1 cellular context compared by ENCODE assay signal in the genomic region with DNA sequence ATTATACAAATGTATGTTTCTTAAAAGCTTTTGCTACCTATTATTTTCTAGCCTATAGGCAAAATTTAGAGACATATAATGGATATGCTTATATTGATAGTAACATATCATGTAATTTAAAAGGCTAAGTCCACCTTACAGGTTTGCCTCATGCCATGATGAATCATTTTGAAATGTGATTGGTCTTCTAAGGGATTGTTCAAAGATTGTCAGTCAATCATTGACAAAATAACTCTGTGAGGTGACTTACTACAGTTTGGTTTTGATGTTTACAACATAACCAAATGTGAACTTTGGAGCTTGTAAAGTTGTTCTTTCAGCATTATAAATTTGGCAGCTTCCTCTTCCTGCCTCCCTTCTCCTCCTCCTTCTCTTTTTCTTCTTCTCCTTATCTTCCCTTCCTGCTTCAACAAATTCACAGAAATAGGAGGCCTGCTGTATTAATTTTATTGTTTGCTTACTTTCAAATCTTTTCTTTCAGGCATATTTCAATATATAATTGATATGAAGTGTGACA.
TF ChIP-seq lines count a peak whose summit lies in the region.

No MANE protein-coding gene starts in this region.

TF ChIP-seq in HepG2, 621 proteins besides CTCF, POLR2A, EP300 and RAD21 (continued from another document and continues in another):
- TF ChIP-seq ASH2L (IDR thresholded peaks at IDR 0.05; ENCODE audit: insufficient read length, low read depth, low read length) (peak; percentile 92), HMGXB4 (CRISPR knock-in tag; IDR thresholded peaks at IDR 0.05; ENCODE audit: borderline replicate concordance in 1 of 2, low read depth in 1 of 2) (0 out of 4 replicates have a peak, but pooled peaks of 1 of the 2 experiments have one; percentile 19), ZNF3 (CRISPR knock-in tag; IDR thresholded peaks at IDR 0.05) (0 out of 2 replicates have a peak, but pooled peaks have one; percentile 47), CREM (IDR thresholded peaks at IDR 0.05) (peak; percentile 67), CREM (CRISPR knock-in tag; IDR thresholded peaks at IDR 0.05) (no peak), ATF2 (CRISPR knock-in tag; IDR thresholded peaks at IDR 0.05) (peak; percentile 31; the same call in 1 of the 2 replicates), HNRNPUL1 (IDR thresholded peaks at IDR 0.05; ENCODE audit: low read depth, low read length) (peak; percentile 98), ZNF580 (CRISPR knock-in tag; IDR thresholded peaks at IDR 0.05; ENCODE audit: borderline replicate concordance, low read depth) (no peak), ETV5 (CRISPR knock-in tag; IDR thresholded peaks at IDR 0.05; ENCODE audit: borderline replicate concordance) (peak; percentile 87; the same call in 1 of the 2 replicates), MAFK (conservative IDR thresholded peaks at IDR 0.05 in 1 of 2, IDR thresholded peaks at IDR 0.05 in 1 of 2; ENCODE audit: low read length in 2 of 2) (peak in 1 of 2 experiments; percentile 14; a peak in 1 of 4 replicates), IRF2 (CRISPR knock-in tag; IDR thresholded peaks at IDR 0.05) (0 out of 2 replicates have a peak, but pooled peaks have one; percentile 32), ZSCAN9 (CRISPR knock-in tag; IDR thresholded peaks at IDR 0.05; ENCODE audit: borderline replicate concordance) (peak; percentile 40; the same call in 1 of the 2 replicates), SPEN (CRISPR knock-in tag; IDR thresholded peaks at IDR 0.05; ENCODE audit: low read depth) (no peak), RNF2 (conservative IDR thresholded peaks at IDR 0.05; ENCODE audit: low read depth) (peak; percentile 61; the same call in 1 of the 2 replicates), SAP130 (CRISPR knock-in tag; IDR thresholded peaks at IDR 0.05; ENCODE audit: low read depth) (peak; percentile 75), NCOA2 (CRISPR knock-in tag; IDR thresholded peaks at IDR 0.05) (peak; percentile 83), ZMYM4 (CRISPR knock-in tag; IDR thresholded peaks at IDR 0.05) (peak; percentile 85; the same call in 1 of the 2 replicates), HNRNPL (IDR thresholded peaks at IDR 0.05; ENCODE audit: low read depth, low read length) (no peak), REST (IDR thresholded peaks at IDR 0.05; ENCODE audit: borderline replicate concordance in 1 of 2, low read depth in 1 of 2, low read length in 2 of 2) (no peak), ZBTB21 (CRISPR knock-in tag; IDR thresholded peaks at IDR 0.05) (0 out of 2 replicates have a peak, but pooled peaks have one; percentile 37), ELF4 (CRISPR knock-in tag; IDR thresholded peaks at IDR 0.05; ENCODE audit: borderline replicate concordance) (peak; percentile 75; the same call in 1 of the 2 replicates), RFX1 (IDR thresholded peaks at IDR 0.05) (no peak), PRPF4 (IDR thresholded peaks at IDR 0.05; ENCODE audit: low read depth, low read length, poor library complexity, severe bottlenecking) (no peak), HMGXB3 (CRISPR knock-in tag; IDR thresholded peaks at IDR 0.05; ENCODE audit: borderline replicate concordance) (peak; percentile 70; the same call in 1 of the 2 replicates), MLXIP (CRISPR knock-in tag; IDR thresholded peaks at IDR 0.05; ENCODE audit: borderline replicate concordance) (no peak), ZNF704 (CRISPR knock-in tag; IDR thresholded peaks at IDR 0.05; ENCODE audit: borderline replicate concordance) (no peak), ELF3 (CRISPR knock-in tag; IDR thresholded peaks at IDR 0.05) (peak; percentile 100), MEF2D (CRISPR knock-in tag; IDR thresholded peaks at IDR 0.05) (0 out of 2 replicates have a peak, but pooled peaks have one; percentile 39), ZNF619 (CRISPR knock-in tag; IDR thresholded peaks at IDR 0.05) (no peak), ZNF652 (CRISPR knock-in tag; IDR thresholded peaks at IDR 0.05; ENCODE audit: borderline replicate concordance, low read depth) (peak; percentile 38; the same call in 1 of the 2 replicates), NFKBIZ (CRISPR knock-in tag; IDR thresholded peaks at IDR 0.05) (0 out of 2 replicates have a peak, but pooled peaks have one; percentile 61), ISL2 (CRISPR knock-in tag; IDR thresholded peaks at IDR 0.05) (peak; percentile 33; the same call in 1 of the 2 replicates)
- TF ChIP-seq, protein P1, sequence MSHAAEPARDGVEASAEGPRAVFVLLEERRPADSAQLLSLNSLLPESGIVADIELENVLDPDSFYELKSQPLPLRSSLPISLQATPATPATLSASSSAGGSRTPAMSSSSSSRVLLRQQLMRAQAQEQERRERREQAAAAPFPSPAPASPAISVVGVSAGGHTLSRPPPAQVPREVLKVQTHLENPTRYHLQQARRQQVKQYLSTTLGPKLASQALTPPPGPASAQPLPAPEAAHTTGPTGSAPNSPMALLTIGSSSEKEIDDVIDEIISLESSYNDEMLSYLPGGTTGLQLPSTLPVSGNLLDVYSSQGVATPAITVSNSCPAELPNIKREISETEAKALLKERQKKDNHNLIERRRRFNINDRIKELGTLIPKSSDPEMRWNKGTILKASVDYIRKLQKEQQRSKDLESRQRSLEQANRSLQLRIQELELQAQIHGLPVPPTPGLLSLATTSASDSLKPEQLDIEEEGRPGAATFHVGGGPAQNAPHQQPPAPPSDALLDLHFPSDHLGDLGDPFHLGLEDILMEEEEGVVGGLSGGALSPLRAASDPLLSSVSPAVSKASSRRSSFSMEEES (CRISPR knock-in tag; IDR thresholded peaks at IDR 0.05) = peak; percentile 48; the same call in 1 of the 2 replicates
- TF ChIP-seq, protein P2, sequence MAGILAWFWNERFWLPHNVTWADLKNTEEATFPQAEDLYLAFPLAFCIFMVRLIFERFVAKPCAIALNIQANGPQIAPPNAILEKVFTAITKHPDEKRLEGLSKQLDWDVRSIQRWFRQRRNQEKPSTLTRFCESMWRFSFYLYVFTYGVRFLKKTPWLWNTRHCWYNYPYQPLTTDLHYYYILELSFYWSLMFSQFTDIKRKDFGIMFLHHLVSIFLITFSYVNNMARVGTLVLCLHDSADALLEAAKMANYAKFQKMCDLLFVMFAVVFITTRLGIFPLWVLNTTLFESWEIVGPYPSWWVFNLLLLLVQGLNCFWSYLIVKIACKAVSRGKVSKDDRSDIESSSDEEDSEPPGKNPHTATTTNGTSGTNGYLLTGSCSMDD (CRISPR knock-in tag; IDR thresholded peaks at IDR 0.05) = no peak
